In the genomic region with DNA sequence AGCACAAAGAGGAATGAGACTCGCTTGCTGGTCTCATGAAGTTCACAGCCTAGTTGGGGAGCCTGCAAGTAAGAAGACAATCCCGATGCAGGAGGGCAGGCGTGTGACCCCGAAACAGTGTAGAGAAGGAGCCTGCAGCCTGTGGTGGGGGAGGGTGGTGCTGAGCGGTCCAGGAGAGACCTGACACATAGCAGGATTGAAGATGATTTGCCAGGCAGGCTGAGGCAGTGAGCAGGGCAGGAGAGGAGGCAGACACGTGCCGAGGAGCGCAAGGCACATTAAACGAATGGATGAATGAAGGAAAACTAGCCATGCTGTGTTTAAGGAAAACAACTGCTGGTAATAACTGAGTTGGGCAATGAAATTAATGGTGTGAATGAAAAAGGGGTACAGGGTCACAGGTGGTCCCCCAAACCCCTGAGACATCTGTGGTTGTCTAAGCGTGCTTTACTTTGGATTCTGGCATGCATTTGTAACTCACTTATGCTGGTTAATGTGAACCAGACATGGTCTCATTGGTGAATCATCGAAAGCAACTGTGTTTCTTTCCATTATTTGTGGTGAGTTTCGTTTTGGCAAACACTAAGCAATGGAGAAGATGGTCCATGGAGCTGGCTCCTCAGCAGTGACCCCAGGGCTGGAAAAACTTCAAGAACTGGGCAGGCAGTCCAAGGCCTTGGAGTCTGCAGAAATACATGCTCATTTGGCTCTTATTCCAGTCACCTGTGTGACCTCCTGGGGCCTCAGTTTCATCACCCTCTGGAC, we compare ENCODE assay signal across 12 cellular contexts.
A peak's percentile ranks its signal among the peaks of the same experiment; 100 is the strongest.
DNase-seq lines count a peak whose midpoint lies in the region; ATAC-seq and TF ChIP-seq lines count a peak whose summit lies in the region.
"Had no signal": no experiment of that assay in that cellular context is flagged by ENCODE, and none has a peak within 500 bp of the region (broad histone marks: within the 10 kb centered on the region; RNA-seq: fewer than 3 reads in every experiment).

No MANE protein-coding gene starts in this region.

- no peaks in the 10 kb centered on the region for H3K36me3 ChIP-seq in ACC112 (ENCODE audit: insufficient read depth, low read length)
- no peaks in the 10 kb centered on the region for H3K36me3 ChIP-seq in heart left ventricle

- peaks cover 12% of the 10 kb centered on the region for H3K4me1 ChIP-seq in ACC112 (ENCODE audit: control insufficient read depth, insufficient read depth, low read length, unreplicated experiment)
- peaks cover 0 to 14% (median 4%) of the 10 kb centered on the region in 12 donors for H3K4me1 ChIP-seq in heart left ventricle

- H3K4me3 ChIP-seq in ACC112 (ENCODE audit: low read depth, low read length) (peak overlapping the region; percentile 26; the same call in 1 of the 2 replicates), astrocyte of the spinal cord (ENCODE audit: low read depth, low read length) (no peak overlapping the region), heart left ventricle (no peak overlapping the region)
- H3K4me3 ChIP-seq: hepatocyte had no signal

- H2AFZ ChIP-seq in ACC112 (ENCODE audit: low read length, unreplicated experiment), result peak overlapping the region; percentile 43
- H2AFZ ChIP-seq: hepatocyte had no signal

- no peak for TF ChIP-seq CTCF in astrocyte of the spinal cord (IDR thresholded peaks at IDR 0.05; ENCODE audit: low read depth, low read length)
- TF ChIP-seq CTCF in heart left ventricle (IDR thresholded peaks at IDR 0.05), result no peak

- H3K79me2 ChIP-seq in ACC112 (ENCODE audit: control insufficient read depth, insufficient read depth, low read length, unreplicated experiment), result peaks cover 5% of the 10 kb centered on the region

- H3K27me3 ChIP-seq in ACC112 (ENCODE audit: insufficient read depth, low read length), result 0 out of 2 replicates have a peak, but pooled peaks cover 3% of the 10 kb centered on the region
- peaks cover 0 to 11% (median 0%) of the 10 kb centered on the region in 9 donors for H3K27me3 ChIP-seq in heart left ventricle
- H3K27me3 ChIP-seq: hepatocyte had no signal

- DNase-seq in H4 (ENCODE audit: low spot score) (peak; percentile 52), astrocyte of the spinal cord (ENCODE audit: low read depth, low spot score) (peak; percentile 92), iris pigment epithelial cell (ENCODE audit: low read depth) (peak; percentile 78), SW480 (ENCODE audit: low spot score) (no peak), heart left ventricle (no peak), cerebellar cortex (ENCODE audit: low spot score) (no peak)
- no peak for DNase-seq in activated CD4-positive, alpha-beta T cell treated with anti-CD3 and anti-CD28 coated beads for 4 hours
- DNase-seq: activated CD4-positive, alpha-beta T cell treated with anti-CD3 and anti-CD28 coated beads for 48 hours; GDM1; NCI-H82 had no signal

- TF ChIP-seq POLR2A in heart left ventricle (IDR thresholded peaks at IDR 0.05), result no peak

- no peak overlapping the region for H3K27ac ChIP-seq in ACC112 (ENCODE audit: low read depth, low read length)
- peak overlapping the region in 1 of 12 donors; percentile 45 for H3K27ac ChIP-seq in heart left ventricle
- H3K27ac ChIP-seq: hepatocyte had no signal

- 83 to 92% (median 84%) methylated on average over 12 of the region's 12 CpGs for WGBS in heart left ventricle, 4 donors

- intact Hi-C loops in heart left ventricle (cut with DNase I), result no loop called here

- ATAC-seq in heart left ventricle, result no peak

- H3K9me3 ChIP-seq in heart left ventricle, result no peaks in the 10 kb centered on the region

- in situ Hi-C loops in astrocyte of the spinal cord (cut with HindIII; ENCODE audit: low sequenced_read_pairs), result no loop called here

Comparison
In these comparisons a context has a peak if more than half of its experiments do, and no peak if none do; other contexts are left out.
1. DNase-seq: peak in H4 (single experiment), astrocyte of the spinal cord (single experiment) and iris pigment epithelial cell (single experiment); none in SW480 (single experiment), activated CD4-positive, alpha-beta T cell treated with anti-CD3 and anti-CD28 coated beads for 4 hours (0 of 2), heart left ventricle (0 of 5) and cerebellar cortex (single experiment).